In the genomic region with DNA sequence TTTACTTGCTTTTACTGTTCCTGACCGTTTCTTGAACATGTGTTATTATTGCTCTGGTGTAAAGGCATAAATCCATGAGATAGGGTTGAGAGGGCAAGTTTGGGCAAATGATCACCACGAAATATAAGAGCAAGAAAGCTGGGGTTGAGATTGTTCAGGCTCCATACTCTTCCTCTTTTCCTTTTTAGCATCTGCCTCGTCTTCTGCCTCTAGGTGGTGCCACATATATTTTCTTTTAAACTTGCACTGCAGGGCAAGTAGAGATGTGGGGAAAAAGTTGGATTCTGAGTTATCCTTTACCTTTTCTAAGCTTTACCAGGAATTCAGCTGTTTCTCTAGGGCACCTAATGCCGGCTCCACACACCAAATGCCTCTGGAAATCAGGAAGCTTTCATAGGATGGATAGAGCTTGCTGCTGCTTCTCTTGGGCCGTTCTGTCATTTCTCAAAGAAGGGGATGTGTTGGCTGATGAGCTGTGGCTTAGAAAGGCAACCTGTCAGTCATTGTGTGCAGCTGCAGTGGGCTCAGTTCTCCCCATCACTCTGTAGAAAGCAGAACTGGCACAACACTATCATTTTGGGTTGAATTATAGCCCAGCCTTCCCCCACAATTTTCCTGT, we compare ENCODE assay signal across 9 cellular contexts.
DNase-seq lines count a peak whose midpoint lies in the region; ATAC-seq, FAIRE-seq and TF ChIP-seq lines count a peak whose summit lies in the region.
"Had no signal": no experiment of that assay in that cellular context is flagged by ENCODE, and none has a peak within 500 bp of the region (broad histone marks: within the 10 kb centered on the region; RNA-seq: fewer than 3 reads in every experiment).

No MANE protein-coding gene starts in this region.

- TF ChIP-seq POLR2A in A549 (IDR thresholded peaks at IDR 0.05; ENCODE audit: low read length) (no peak), gastroesophageal sphincter (IDR thresholded peaks at IDR 0.05) (no peak)

- peak; percentile 48 to 60; a peak in 4 of 5 replicates for TF ChIP-seq RAD21 in A549 (conservative IDR thresholded peaks at IDR 0.05 in 1 of 2, IDR thresholded peaks at IDR 0.05 in 1 of 2)

- FAIRE-seq in A549 (lab: Jason Lieb, UNC) = no peak

- no peaks in the 10 kb centered on the region for H3K36me3 Mint-ChIP-seq in activated CD4-positive, alpha-beta T cell treated with anti-CD3 and anti-CD28 coated beads, Interleukin-2, amount 10 ng/mL, durations not matched to agents 7 days and 5 days (ENCODE audit: low read depth)

- TF ChIP-seq EP300 in A549 (IDR thresholded peaks at IDR 0.05) (no peak), gastroesophageal sphincter (IDR thresholded peaks at IDR 0.05) (no peak)

- H3K27ac Mint-ChIP-seq in activated CD4-positive, alpha-beta T cell treated with anti-CD3 and anti-CD28 coated beads, Interleukin-2, amount 10 ng/mL, durations not matched to agents 7 days and 5 days = no peak overlapping the region
- H3K27ac Mint-ChIP-seq: dendritic cell treated with granulocyte-macrophage colony-stimulating factor and Interleukin-4, amounts not matched to agents 40 ng/mL and 50 ng/mL, for 4 days had no signal

- H3K4me1 ChIP-seq in A549 (peaks cover 3% of the 10 kb centered on the region; the same call in 2 of the 3 replicates), gastroesophageal sphincter (peaks cover 0 to 3% (median 0%) of the 10 kb centered on the region in 3 donors)

- no peak overlapping the region for H3K27ac ChIP-seq in A549
- no peak overlapping the region for H3K27ac ChIP-seq in gastroesophageal sphincter

- ATAC-seq in A549 = peak; percentile 64 to 71; a peak in 4 of 6 replicates
- ATAC-seq in SK-N-SH treated with all-trans-retinoic acid at 6 μM for 48 hours = peak; percentile 62; the same call in 2 of the 3 replicates
- no peak for ATAC-seq in GM21526 (IDR thresholded peaks at IDR 0.05; ENCODE audit: low FRiP score, unreplicated experiment)
- no peak for ATAC-seq in HG03520 (IDR thresholded peaks at IDR 0.05; ENCODE audit: unreplicated experiment)
- ATAC-seq in gastroesophageal sphincter = no peak

- H3K4me1 Mint-ChIP-seq in activated CD4-positive, alpha-beta T cell treated with anti-CD3 and anti-CD28 coated beads, Interleukin-2, amount 10 ng/mL, durations not matched to agents 7 days and 5 days = no peaks in the 10 kb centered on the region

- H3K4me3 ChIP-seq in A549 (no peak overlapping the region), GM12875 (ENCODE audit: low read depth, low read length) (no peak overlapping the region), foreskin fibroblast (ENCODE audit: low read depth in 1 of 2, low read length in 2 of 2) (no peak overlapping the region), gastroesophageal sphincter (no peak overlapping the region)

- H3K9me3 ChIP-seq in A549 = no peaks in the 10 kb centered on the region
- H3K9me3 ChIP-seq in gastroesophageal sphincter = no peaks in the 10 kb centered on the region

- H3K9me3 Mint-ChIP-seq in activated CD4-positive, alpha-beta T cell treated with anti-CD3 and anti-CD28 coated beads, Interleukin-2, amount 10 ng/mL, durations not matched to agents 7 days and 5 days = no peaks in the 10 kb centered on the region
- H3K9me3 Mint-ChIP-seq: dendritic cell treated with granulocyte-macrophage colony-stimulating factor and Interleukin-4, amounts not matched to agents 40 ng/mL and 50 ng/mL, for 4 days had no signal

- no peaks in the 10 kb centered on the region for H3K36me3 ChIP-seq in gastroesophageal sphincter

- H3K27me3 ChIP-seq in gastroesophageal sphincter = no peaks in the 10 kb centered on the region

- WGBS in A549 (ENCODE audit: missing lambda C conversion rate) = 42% methylated on average over 5 of the region's 5 CpGs
- WGBS in gastroesophageal sphincter (ENCODE audit: low coverage in 1 of 2), 2 donors = 63 to 80% methylated on average over 5 of the region's 5 CpGs

- CTCF ChIA-PET in A549 (lab: Yijun Ruan, JAX) = interaction anchor here (0.6 to 3.2 kb wide), 21 partner anchors 9 to 394 kb away, joined by 3 to 13 read pairs (median 3); no protein-coding TSS in a partner anchor
- CTCF ChIA-PET in activated CD4-positive, alpha-beta T cell treated with anti-CD3 and anti-CD28 coated beads, Interleukin-2, amount 10 ng/mL, durations not matched to agents 7 days and 5 days (lab: Charles Lee) = no interaction called here

- no peak overlapping the region for H3K4me2 ChIP-seq in A549

- peak in 1 of 2 experiments; percentile 8 for DNase-seq in A549 (ENCODE audit: low read depth in 1 of 2, low spot score in 1 of 2)
- DNase-seq in foreskin fibroblast = peak in 1 of 2 donors; percentile 47
- no peak for DNase-seq in activated CD4-positive, alpha-beta T cell treated with anti-CD3 and anti-CD28 coated beads, Interleukin-2, amount 10 ng/mL, durations not matched to agents 7 days and 5 days

- H3K4me3 Mint-ChIP-seq in activated CD4-positive, alpha-beta T cell treated with anti-CD3 and anti-CD28 coated beads, Interleukin-2, amount 10 ng/mL, durations not matched to agents 7 days and 5 days = no peak overlapping the region
- H3K4me3 Mint-ChIP-seq: dendritic cell treated with granulocyte-macrophage colony-stimulating factor and Interleukin-4, amounts not matched to agents 40 ng/mL and 50 ng/mL, for 4 days had no signal

- peak; percentile 65 for TF ChIP-seq CTCF in A549 (IDR thresholded peaks at IDR 0.05)
- TF ChIP-seq CTCF in GM12875 (IDR thresholded peaks at IDR 0.05; ENCODE audit: borderline replicate concordance, insufficient read depth, low read depth, low read length) = peak; percentile 51; the same call in 1 of the 2 replicates
- TF ChIP-seq CTCF in foreskin fibroblast (IDR thresholded peaks at IDR 0.05; ENCODE audit: low read depth, low read length) = peak; percentile 30
- TF ChIP-seq CTCF in gastroesophageal sphincter (IDR thresholded peaks at IDR 0.05) = peak in 2 of 4 experiments; percentile 9 to 34

- POLR2A ChIA-PET in A549 (lab: Yijun Ruan, JAX) = no interaction called here
- POLR2A ChIA-PET in activated CD4-positive, alpha-beta T cell treated with anti-CD3 and anti-CD28 coated beads, Interleukin-2, amount 10 ng/mL, durations not matched to agents 7 days and 5 days (lab: Charles Lee) = no interaction called here

- H3K27me3 Mint-ChIP-seq in activated CD4-positive, alpha-beta T cell treated with anti-CD3 and anti-CD28 coated beads, Interleukin-2, amount 10 ng/mL, durations not matched to agents 7 days and 5 days = peaks cover 6% of the 10 kb centered on the region
- H3K27me3 Mint-ChIP-seq: dendritic cell treated with granulocyte-macrophage colony-stimulating factor and Interleukin-4, amounts not matched to agents 40 ng/mL and 50 ng/mL, for 4 days had no signal

TF ChIP-seq in A549, 52 proteins besides CTCF, POLR2A, EP300 and RAD21:
- TF ChIP-seq, protein P1, sequence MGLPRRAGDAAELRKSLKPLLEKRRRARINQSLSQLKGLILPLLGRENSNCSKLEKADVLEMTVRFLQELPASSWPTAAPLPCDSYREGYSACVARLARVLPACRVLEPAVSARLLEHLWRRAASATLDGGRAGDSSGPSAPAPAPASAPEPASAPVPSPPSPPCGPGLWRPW (IDR thresholded peaks at IDR 0.05) = no peak
- TF ChIP-seq SMC3 (IDR thresholded peaks at IDR 0.05) = peak; percentile 53
TF ChIP-seq in A549: peak in this region for 1.

TF ChIP-seq in SK-N-SH treated with all-trans-retinoic acid at 6 μM for 48 hours, 23 proteins besides CTCF, POLR2A, EP300 and RAD21 (continues in another document):
- TF ChIP-seq SNAI2 (CRISPR knock-in tag; IDR thresholded peaks at IDR 0.05) (no peak), RARB (CRISPR knock-in tag; IDR thresholded peaks at IDR 0.05) (no peak), ESRRG (CRISPR knock-in tag; IDR thresholded peaks at IDR 0.05) (no peak), ZFP3 (CRISPR knock-in tag; IDR thresholded peaks at IDR 0.05) (no peak), TOX (CRISPR knock-in tag; IDR thresholded peaks at IDR 0.05; ENCODE audit: borderline replicate concordance) (no peak), PPARA (CRISPR knock-in tag; IDR thresholded peaks at IDR 0.05; ENCODE audit: borderline replicate concordance) (no peak), ZFP30 (CRISPR knock-in tag; IDR thresholded peaks at IDR 0.05) (no peak), ZNF8 (CRISPR knock-in tag; IDR thresholded peaks at IDR 0.05) (no peak), ISL1 (CRISPR knock-in tag; IDR thresholded peaks at IDR 0.05) (no peak)
- TF ChIP-seq, protein P2, sequence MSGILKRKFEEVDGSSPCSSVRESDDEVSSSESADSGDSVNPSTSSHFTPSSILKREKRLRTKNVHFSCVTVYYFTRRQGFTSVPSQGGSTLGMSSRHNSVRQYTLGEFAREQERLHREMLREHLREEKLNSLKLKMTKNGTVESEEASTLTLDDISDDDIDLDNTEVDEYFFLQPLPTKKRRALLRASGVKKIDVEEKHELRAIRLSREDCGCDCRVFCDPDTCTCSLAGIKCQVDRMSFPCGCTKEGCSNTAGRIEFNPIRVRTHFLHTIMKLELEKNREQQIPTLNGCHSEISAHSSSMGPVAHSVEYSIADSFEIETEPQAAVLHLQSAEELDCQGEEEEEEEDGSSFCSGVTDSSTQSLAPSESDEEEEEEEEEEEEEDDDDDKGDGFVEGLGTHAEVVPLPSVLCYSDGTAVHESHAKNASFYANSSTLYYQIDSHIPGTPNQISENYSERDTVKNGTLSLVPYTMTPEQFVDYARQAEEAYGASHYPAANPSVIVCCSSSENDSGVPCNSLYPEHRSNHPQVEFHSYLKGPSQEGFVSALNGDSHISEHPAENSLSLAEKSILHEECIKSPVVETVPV (CRISPR knock-in tag; IDR thresholded peaks at IDR 0.05) = no peak
- TF ChIP-seq, protein P3, sequence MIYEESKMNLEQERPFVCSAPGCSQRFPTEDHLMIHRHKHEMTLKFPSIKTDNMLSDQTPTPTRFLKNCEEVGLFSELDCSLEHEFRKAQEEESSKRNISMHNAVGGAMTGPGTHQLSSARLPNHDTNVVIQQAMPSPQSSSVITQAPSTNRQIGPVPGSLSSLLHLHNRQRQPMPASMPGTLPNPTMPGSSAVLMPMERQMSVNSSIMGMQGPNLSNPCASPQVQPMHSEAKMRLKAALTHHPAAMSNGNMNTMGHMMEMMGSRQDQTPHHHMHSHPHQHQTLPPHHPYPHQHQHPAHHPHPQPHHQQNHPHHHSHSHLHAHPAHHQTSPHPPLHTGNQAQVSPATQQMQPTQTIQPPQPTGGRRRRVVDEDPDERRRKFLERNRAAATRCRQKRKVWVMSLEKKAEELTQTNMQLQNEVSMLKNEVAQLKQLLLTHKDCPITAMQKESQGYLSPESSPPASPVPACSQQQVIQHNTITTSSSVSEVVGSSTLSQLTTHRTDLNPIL (CRISPR knock-in tag; IDR thresholded peaks at IDR 0.05; ENCODE audit: low read depth) = no peak

Comparison
In these comparisons a context has a peak if more than half of its experiments do, and no peak if none do; other contexts are left out.
1. ATAC-seq: peak in A549 (2 of 2) and SK-N-SH treated with all-trans-retinoic acid at 6 μM for 48 hours (single experiment); none in GM21526 (single experiment), HG03520 (single experiment) and gastroesophageal sphincter (single experiment).